In the genomic region with DNA sequence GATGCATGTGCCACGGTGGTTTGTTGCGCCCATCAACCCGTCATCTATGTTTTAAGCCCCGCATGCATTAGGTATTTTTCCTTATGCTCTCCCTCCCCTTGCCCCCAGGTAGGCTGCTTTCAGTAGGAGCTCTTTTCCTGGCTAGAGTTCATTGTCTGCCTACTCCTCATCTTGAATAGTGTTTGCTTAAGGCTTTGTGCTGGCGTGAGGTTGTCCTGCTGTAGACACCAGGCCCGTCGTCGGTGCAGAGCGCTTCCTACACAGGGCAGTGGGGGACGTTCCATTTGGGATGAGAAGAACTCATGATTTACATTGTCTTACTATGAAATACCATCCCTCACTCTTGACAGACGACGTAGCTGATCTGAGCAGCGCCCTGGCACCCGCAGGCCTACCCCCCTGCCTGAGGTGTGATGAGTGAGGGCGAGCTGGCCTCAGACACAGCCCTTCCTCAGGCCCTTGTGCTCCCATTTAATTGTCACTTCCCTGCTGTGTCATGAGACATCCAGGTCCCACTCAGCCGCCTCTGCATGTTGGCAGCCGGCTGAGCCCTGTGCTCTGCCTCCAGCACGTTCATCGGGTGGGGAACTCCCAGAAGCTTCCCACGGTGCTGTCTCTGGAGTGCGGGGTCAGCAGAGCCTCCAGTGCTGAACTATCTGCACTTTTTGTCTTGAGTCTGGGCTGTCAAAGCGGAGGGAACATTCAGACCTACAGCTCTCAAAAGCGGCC, we compare ENCODE assay signal across 11 cellular contexts.
DNase-seq lines count a peak whose midpoint lies in the region; ATAC-seq lines count a peak whose summit lies in the region.
"Had no signal": no experiment of that assay in that cellular context is flagged by ENCODE, and none has a peak within 500 bp of the region (broad histone marks: within the 10 kb centered on the region; RNA-seq: fewer than 3 reads in every experiment).

No MANE protein-coding gene starts in this region.

- H3K4me3 ChIP-seq in MG63, result no peak overlapping the region
- H3K4me3 ChIP-seq in iPS-15b (ENCODE audit: low read depth, low read length), result no peak overlapping the region
- H3K4me3 ChIP-seq: ascending aorta had no signal

- H3K9me3 ChIP-seq in MG63 (no peaks in the 10 kb centered on the region), iPS-15b (ENCODE audit: control insufficient read depth, insufficient read depth, low read length) (no peaks in the 10 kb centered on the region)
- H3K9me3 ChIP-seq: ascending aorta had no signal

- H3K36me3 ChIP-seq in MG63 (no peaks in the 10 kb centered on the region), iPS-15b (ENCODE audit: control insufficient read depth, insufficient read depth, low read length) (peaks cover 8% of the 10 kb centered on the region)

- H3K27me3 ChIP-seq in MG63, result no peaks in the 10 kb centered on the region
- no peaks in the 10 kb centered on the region for H3K27me3 ChIP-seq in iPS-15b (ENCODE audit: control insufficient read depth, insufficient read depth, low read length)
- H3K27me3 ChIP-seq: ascending aorta had no signal

- ATAC-seq in GM21447 (IDR thresholded peaks at IDR 0.05; ENCODE audit: unreplicated experiment), result no peak
- ATAC-seq: T-helper 17 cell had no signal

- DNase-seq in MG63 (peak; percentile 29), substantia nigra (lab: John Stamatoyannopoulos, UW) (no peak), putamen (ENCODE audit: low spot score) (no peak), NCI-H446 (lab: John Stamatoyannopoulos, UW) (no peak), epidermal melanocyte (ENCODE audit: insufficient read length, low spot score) (no peak)
- DNase-seq: EL, T-helper 17 cell had no signal

- peak overlapping the region; percentile 37 for H3K27ac ChIP-seq in angular gyrus (ENCODE audit: low read depth, low read length)
- H3K27ac ChIP-seq in substantia nigra (ENCODE audit: low read depth, low read length, poor library complexity, severe bottlenecking), result peak overlapping the region; percentile 78

- H3K9ac ChIP-seq in iPS-15b (ENCODE audit: low read depth, low read length), result peak overlapping the region; percentile 24

- H3K4me1 ChIP-seq in iPS-15b (ENCODE audit: control insufficient read depth, insufficient read depth, low read length), result peaks cover 4% of the 10 kb centered on the region
